1 cellular context compared by ENCODE assay signal in the genomic region with DNA sequence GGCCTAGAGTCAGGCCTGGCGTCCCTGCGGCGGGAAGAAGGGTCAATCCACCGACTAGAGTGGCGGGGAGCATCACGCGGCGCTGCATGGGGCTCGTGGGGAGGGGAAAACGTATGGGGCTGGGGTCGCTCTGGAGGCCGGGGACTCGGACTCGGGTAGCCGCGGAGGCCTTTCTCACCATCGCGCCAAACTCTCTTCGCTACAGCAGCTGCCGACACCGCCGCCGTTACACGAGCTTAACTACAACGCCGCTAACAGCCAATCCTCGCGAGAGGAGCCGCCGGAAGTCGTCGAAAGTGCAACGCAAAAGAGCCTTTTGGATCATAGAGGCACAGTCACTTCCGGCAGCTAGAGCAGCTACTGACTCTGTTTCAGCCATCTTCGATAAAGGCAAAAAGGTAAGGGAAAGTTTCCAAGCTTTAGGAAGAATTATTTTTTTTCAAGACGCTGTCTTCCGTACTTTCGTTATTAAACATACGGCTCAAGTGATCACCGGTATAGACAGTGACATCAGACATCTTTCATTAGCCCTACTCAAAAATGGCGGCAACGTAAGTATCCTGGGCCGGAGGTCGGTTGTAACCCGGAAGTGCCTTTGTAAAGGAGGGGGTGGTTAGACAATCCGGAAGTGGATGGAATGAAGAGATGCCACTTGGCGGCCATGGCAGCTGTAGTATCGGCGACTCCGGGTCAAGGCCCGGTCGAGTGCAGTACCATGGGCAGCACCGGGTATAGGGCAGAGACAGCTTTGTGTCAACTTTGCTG.
TF ChIP-seq lines count a peak whose summit lies in the region.

A gene (minus strand): TSS at position 247 of the 765 bp plus-strand sequence. CDS start 66 bp downstream, at position 181.
A gene with protein sequence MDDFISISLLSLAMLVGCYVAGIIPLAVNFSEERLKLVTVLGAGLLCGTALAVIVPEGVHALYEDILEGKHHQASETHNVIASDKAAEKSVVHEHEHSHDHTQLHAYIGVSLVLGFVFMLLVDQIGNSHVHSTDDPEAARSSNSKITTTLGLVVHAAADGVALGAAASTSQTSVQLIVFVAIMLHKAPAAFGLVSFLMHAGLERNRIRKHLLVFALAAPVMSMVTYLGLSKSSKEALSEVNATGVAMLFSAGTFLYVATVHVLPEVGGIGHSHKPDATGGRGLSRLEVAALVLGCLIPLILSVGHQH (plus strand): TSS at position 640 of the 765 bp plus-strand sequence. CDS start 678 bp downstream, outside the sequence.

TF ChIP-seq in HepG2, 621 proteins besides CTCF, POLR2A, EP300 and RAD21 (continued from another document and continues in another):
- TF ChIP-seq, protein P1, sequence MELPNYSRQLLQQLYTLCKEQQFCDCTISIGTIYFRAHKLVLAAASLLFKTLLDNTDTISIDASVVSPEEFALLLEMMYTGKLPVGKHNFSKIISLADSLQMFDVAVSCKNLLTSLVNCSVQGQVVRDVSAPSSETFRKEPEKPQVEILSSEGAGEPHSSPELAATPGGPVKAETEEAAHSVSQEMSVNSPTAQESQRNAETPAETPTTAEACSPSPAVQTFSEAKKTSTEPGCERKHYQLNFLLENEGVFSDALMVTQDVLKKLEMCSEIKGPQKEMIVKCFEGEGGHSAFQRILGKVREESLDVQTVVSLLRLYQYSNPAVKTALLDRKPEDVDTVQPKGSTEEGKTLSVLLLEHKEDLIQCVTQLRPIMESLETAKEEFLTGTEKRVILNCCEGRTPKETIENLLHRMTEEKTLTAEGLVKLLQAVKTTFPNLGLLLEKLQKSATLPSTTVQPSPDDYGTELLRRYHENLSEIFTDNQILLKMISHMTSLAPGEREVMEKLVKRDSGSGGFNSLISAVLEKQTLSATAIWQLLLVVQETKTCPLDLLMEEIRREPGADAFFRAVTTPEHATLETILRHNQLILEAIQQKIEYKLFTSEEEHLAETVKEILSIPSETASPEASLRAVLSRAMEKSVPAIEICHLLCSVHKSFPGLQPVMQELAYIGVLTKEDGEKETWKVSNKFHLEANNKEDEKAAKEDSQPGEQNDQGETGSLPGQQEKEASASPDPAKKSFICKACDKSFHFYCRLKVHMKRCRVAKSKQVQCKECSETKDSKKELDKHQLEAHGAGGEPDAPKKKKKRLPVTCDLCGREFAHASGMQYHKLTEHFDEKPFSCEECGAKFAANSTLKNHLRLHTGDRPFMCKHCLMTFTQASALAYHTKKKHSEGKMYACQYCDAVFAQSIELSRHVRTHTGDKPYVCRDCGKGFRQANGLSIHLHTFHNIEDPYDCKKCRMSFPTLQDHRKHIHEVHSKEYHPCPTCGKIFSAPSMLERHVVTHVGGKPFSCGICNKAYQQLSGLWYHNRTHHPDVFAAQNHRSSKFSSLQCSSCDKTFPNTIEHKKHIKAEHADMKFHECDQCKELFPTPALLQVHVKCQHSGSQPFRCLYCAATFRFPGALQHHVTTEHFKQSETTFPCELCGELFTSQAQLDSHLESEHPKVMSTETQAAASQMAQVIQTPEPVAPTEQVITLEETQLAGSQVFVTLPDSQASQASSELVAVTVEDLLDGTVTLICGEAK (IDR thresholded peaks at IDR 0.05), result peak; percentile 87
- TF ChIP-seq, protein P1 (CRISPR knock-in tag; IDR thresholded peaks at IDR 0.05), result peak; percentile 10; the same call in 1 of the 2 replicates
- TF ChIP-seq HMGA1 (CRISPR knock-in tag; conservative IDR thresholded peaks at IDR 0.05) (no peak), IRX3 (CRISPR knock-in tag; IDR thresholded peaks at IDR 0.05; ENCODE audit: borderline replicate concordance, low read depth) (0 out of 2 replicates have a peak, but pooled peaks have one; percentile 62), GFI1 (CRISPR knock-in tag; IDR thresholded peaks at IDR 0.05; ENCODE audit: borderline replicate concordance) (no peak), SNRNP70 (IDR thresholded peaks at IDR 0.05; ENCODE audit: low read depth, low read length) (no peak), ZNF12 (CRISPR knock-in tag; IDR thresholded peaks at IDR 0.05) (peak; percentile 9), TBX2 (CRISPR knock-in tag; IDR thresholded peaks at IDR 0.05; ENCODE audit: borderline replicate concordance) (peak; percentile 72), SRSF9 (IDR thresholded peaks at IDR 0.05; ENCODE audit: borderline replicate concordance, insufficient read depth, low read depth, low read length, poor library complexity, severe bottlenecking) (no peak), REXO4 (CRISPR knock-in tag; IDR thresholded peaks at IDR 0.05; ENCODE audit: borderline replicate concordance) (no peak), FOXO1 (CRISPR knock-in tag; IDR thresholded peaks at IDR 0.05) (peak; percentile 32; the same call in 1 of the 2 replicates), ZNF343 (CRISPR knock-in tag; IDR thresholded peaks at IDR 0.05) (no peak), ZNF670 (CRISPR knock-in tag; IDR thresholded peaks at IDR 0.05; ENCODE audit: borderline replicate concordance) (no peak), GPN1 (CRISPR knock-in tag; IDR thresholded peaks at IDR 0.05; ENCODE audit: borderline replicate concordance) (no peak), SCMH1 (CRISPR knock-in tag; IDR thresholded peaks at IDR 0.05; ENCODE audit: borderline replicate concordance) (no peak), TAF15 (IDR thresholded peaks at IDR 0.05; ENCODE audit: low read depth, low read length, poor library complexity, severe bottlenecking) (no peak)
- TF ChIP-seq, protein P2, sequence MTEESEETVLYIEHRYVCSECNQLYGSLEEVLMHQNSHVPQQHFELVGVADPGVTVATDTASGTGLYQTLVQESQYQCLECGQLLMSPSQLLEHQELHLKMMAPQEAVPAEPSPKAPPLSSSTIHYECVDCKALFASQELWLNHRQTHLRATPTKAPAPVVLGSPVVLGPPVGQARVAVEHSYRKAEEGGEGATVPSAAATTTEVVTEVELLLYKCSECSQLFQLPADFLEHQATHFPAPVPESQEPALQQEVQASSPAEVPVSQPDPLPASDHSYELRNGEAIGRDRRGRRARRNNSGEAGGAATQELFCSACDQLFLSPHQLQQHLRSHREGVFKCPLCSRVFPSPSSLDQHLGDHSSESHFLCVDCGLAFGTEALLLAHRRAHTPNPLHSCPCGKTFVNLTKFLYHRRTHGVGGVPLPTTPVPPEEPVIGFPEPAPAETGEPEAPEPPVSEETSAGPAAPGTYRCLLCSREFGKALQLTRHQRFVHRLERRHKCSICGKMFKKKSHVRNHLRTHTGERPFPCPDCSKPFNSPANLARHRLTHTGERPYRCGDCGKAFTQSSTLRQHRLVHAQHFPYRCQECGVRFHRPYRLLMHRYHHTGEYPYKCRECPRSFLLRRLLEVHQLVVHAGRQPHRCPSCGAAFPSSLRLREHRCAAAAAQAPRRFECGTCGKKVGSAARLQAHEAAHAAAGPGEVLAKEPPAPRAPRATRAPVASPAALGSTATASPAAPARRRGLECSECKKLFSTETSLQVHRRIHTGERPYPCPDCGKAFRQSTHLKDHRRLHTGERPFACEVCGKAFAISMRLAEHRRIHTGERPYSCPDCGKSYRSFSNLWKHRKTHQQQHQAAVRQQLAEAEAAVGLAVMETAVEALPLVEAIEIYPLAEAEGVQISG (CRISPR knock-in tag; IDR thresholded peaks at IDR 0.05), result peak; percentile 99
- TF ChIP-seq, protein P3, sequence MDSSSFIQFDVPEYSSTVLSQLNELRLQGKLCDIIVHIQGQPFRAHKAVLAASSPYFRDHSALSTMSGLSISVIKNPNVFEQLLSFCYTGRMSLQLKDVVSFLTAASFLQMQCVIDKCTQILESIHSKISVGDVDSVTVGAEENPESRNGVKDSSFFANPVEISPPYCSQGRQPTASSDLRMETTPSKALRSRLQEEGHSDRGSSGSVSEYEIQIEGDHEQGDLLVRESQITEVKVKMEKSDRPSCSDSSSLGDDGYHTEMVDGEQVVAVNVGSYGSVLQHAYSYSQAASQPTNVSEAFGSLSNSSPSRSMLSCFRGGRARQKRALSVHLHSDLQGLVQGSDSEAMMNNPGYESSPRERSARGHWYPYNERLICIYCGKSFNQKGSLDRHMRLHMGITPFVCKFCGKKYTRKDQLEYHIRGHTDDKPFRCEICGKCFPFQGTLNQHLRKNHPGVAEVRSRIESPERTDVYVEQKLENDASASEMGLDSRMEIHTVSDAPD (CRISPR knock-in tag; IDR thresholded peaks at IDR 0.05), result no peak
- TF ChIP-seq, protein P4, sequence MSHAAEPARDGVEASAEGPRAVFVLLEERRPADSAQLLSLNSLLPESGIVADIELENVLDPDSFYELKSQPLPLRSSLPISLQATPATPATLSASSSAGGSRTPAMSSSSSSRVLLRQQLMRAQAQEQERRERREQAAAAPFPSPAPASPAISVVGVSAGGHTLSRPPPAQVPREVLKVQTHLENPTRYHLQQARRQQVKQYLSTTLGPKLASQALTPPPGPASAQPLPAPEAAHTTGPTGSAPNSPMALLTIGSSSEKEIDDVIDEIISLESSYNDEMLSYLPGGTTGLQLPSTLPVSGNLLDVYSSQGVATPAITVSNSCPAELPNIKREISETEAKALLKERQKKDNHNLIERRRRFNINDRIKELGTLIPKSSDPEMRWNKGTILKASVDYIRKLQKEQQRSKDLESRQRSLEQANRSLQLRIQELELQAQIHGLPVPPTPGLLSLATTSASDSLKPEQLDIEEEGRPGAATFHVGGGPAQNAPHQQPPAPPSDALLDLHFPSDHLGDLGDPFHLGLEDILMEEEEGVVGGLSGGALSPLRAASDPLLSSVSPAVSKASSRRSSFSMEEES (CRISPR knock-in tag; IDR thresholded peaks at IDR 0.05), result no peak; the same call in 1 of the 2 replicates
- TF ChIP-seq, protein P5, sequence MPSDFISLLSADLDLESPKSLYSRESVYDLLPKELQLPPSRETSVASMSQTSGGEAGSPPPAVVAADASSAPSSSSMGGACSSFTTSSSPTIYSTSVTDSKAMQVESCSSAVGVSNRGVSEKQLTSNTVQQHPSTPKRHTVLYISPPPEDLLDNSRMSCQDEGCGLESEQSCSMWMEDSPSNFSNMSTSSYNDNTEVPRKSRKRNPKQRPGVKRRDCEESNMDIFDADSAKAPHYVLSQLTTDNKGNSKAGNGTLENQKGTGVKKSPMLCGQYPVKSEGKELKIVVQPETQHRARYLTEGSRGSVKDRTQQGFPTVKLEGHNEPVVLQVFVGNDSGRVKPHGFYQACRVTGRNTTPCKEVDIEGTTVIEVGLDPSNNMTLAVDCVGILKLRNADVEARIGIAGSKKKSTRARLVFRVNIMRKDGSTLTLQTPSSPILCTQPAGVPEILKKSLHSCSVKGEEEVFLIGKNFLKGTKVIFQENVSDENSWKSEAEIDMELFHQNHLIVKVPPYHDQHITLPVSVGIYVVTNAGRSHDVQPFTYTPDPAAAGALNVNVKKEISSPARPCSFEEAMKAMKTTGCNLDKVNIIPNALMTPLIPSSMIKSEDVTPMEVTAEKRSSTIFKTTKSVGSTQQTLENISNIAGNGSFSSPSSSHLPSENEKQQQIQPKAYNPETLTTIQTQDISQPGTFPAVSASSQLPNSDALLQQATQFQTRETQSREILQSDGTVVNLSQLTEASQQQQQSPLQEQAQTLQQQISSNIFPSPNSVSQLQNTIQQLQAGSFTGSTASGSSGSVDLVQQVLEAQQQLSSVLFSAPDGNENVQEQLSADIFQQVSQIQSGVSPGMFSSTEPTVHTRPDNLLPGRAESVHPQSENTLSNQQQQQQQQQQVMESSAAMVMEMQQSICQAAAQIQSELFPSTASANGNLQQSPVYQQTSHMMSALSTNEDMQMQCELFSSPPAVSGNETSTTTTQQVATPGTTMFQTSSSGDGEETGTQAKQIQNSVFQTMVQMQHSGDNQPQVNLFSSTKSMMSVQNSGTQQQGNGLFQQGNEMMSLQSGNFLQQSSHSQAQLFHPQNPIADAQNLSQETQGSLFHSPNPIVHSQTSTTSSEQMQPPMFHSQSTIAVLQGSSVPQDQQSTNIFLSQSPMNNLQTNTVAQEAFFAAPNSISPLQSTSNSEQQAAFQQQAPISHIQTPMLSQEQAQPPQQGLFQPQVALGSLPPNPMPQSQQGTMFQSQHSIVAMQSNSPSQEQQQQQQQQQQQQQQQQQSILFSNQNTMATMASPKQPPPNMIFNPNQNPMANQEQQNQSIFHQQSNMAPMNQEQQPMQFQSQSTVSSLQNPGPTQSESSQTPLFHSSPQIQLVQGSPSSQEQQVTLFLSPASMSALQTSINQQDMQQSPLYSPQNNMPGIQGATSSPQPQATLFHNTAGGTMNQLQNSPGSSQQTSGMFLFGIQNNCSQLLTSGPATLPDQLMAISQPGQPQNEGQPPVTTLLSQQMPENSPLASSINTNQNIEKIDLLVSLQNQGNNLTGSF (CRISPR knock-in tag; IDR thresholded peaks at IDR 0.05), result no peak
- TF ChIP-seq, protein P6, sequence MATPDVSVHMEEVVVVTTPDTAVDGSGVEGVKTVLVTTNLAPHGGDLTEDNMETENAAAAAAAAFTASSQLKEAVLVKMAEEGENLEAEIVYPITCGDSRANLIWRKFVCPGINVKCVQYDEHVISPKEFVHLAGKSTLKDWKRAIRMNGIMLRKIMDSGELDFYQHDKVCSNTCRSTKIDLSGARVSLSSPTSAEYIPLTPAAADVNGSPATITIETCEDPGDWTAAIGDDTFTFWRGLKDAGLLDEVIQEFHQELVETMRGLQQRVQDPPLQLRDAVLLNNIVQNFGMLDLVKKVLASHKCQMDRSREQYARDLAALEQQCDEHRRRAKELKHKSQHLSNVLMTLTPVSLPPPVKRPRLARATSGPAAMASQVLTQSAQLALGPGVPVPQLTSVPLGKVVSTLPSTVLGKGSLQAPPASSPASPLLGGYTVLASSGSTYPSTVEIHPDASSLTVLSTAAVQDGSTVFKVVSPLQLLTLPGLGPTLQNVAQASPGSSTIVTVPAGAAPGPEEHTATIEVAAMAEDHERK (CRISPR knock-in tag; IDR thresholded peaks at IDR 0.05; ENCODE audit: low read depth), result 0 out of 2 replicates have a peak, but pooled peaks have one; percentile 25
